Comparison of ENCODE assay signal across 21 cellular contexts in the genomic region with DNA sequence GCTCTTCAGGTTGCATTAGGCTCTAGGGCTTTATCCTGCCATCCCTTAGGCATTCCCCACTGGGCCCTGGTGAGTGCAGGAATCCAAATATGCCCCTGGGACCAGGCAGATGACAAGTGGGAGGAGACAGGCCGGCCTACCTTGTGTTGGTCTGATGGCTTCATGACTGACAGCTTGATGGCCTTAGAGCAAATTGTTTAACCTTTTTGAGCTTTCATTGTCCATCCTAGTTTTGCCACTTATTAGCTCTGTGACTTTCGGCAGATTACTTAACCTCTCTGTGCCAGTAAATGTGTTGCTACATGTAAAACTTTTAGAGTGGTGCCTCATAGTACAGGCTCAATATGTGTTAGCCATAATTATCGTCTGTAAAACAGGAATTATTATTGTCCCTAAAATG. TPM values are rescaled to one million over a fixed set of nuclear protein-coding genes. Genes with fewer than 3 reads are reported as not detected.
A peak's percentile ranks its signal among the peaks of the same experiment; 100 is the strongest.
DNase-seq lines count a peak whose midpoint lies in the region; ATAC-seq and TF ChIP-seq lines count a peak whose summit lies in the region.
"Had no signal": no experiment of that assay in that cellular context is flagged by ENCODE, and none has a peak within 500 bp of the region (broad histone marks: within the 10 kb centered on the region; RNA-seq: fewer than 3 reads in every experiment).

No MANE protein-coding gene starts in this region.

- H3K9me3 ChIP-seq in IMR-90 (ENCODE audit: control insufficient read depth, insufficient read depth, low read length) (no peaks in the 10 kb centered on the region), mesenchymal stem cell (ENCODE audit: control insufficient read depth, low read length) (no peaks in the 10 kb centered on the region), BE2C (no peaks in the 10 kb centered on the region)

- ATAC-seq in IMR-90 (ENCODE audit: low read depth) (no peak), GM19463 (IDR thresholded peaks at IDR 0.05; ENCODE audit: unreplicated experiment) (no peak)

- H3K9ac ChIP-seq in IMR-90 (ENCODE audit: low read depth, low read length) (no peak overlapping the region), mesenchymal stem cell (ENCODE audit: low read length) (no peak overlapping the region)
- H3K9ac ChIP-seq: KMS-11 had no signal

- H4K91ac ChIP-seq in IMR-90 (ENCODE audit: insufficient read depth, low read depth, low read length) (peak overlapping the region; percentile 77), mesenchymal stem cell (ENCODE audit: low read length) (no peak overlapping the region)

- H3K79me1 ChIP-seq in IMR-90 (ENCODE audit: low read depth in 1 of 2, low read length in 2 of 2), result peaks cover 18 to 40% of the 10 kb centered on the region in 2 experiments
- H3K79me1 ChIP-seq in mesenchymal stem cell (replicated peaks; ENCODE audit: low read length, poor library complexity, severe bottlenecking), result no peaks in the 10 kb centered on the region

- intact Hi-C loops in IMR-90 (cut with micrococcal nuclease), result loop anchor here (5.0 kb wide), 1 partner anchor 280 kb away; no protein-coding TSS in a partner anchor

- H4K8ac ChIP-seq in IMR-90 (ENCODE audit: low read depth in 2 of 2, low read length in 2 of 2), result peak overlapping the region; percentile 43 to 79; a peak in 3 of 4 replicates
- H4K8ac ChIP-seq in mesenchymal stem cell (ENCODE audit: low read length), result no peak overlapping the region

- peak overlapping the region; percentile 53 for H3K18ac ChIP-seq in IMR-90 (ENCODE audit: low read depth, low read length)
- no peak overlapping the region for H3K18ac ChIP-seq in mesenchymal stem cell (ENCODE audit: low read depth in 1 of 2, low read length in 2 of 2)

- H3K27ac ChIP-seq in IMR-90 (ENCODE audit: insufficient read depth, low read length) (peak overlapping the region; percentile 82), brain microvascular endothelial cell (peak overlapping the region; percentile 99), mesenchymal stem cell (ENCODE audit: low read length, poor library complexity, severe bottlenecking) (peak overlapping the region; percentile 8)
- H3K27ac ChIP-seq: KMS-11, RWPE1 had no signal

- TF ChIP-seq RAD21 in IMR-90 (IDR thresholded peaks at IDR 0.05; ENCODE audit: low read length), result no peak

- no peak for TF ChIP-seq POLR2A in IMR-90 (IDR thresholded peaks at IDR 0.05; ENCODE audit: low read depth, low read length)

- no TSS peak for BruUV-seq in IMR-90 (replicated peaks; lab: Mats Ljungman, UMichigan)

- H2AK5ac ChIP-seq in IMR-90 (ENCODE audit: low read depth, low read length), result peak overlapping the region; percentile 92
- H2AK5ac ChIP-seq in mesenchymal stem cell (ENCODE audit: low read length, severe bottlenecking), result peak overlapping the region; percentile 3

- peak overlapping the region; percentile 71; the same call in 1 of the 2 replicates for H3K56ac ChIP-seq in IMR-90 (ENCODE audit: extremely low read depth, insufficient read depth, low read length)

- H3K14ac ChIP-seq in IMR-90 (replicated peaks; ENCODE audit: low read depth, low read length), result peak overlapping the region; percentile 79
- H3K14ac ChIP-seq in mesenchymal stem cell (ENCODE audit: low read length in 2 of 2), result no peak overlapping the region

- CTCF ChIA-PET in IMR-90 (lab: Yijun Ruan, JAX), result interaction anchor here (1.0 to 1.4 kb wide), 2 partner anchors 224 to 299 kb away, joined by 4 to 6 read pairs; no protein-coding TSS in a partner anchor

- in situ Hi-C loops in IMR-90 (cut with MboI; ENCODE audit: low sequenced_read_pairs) (no loop called here), brain microvascular endothelial cell (cut with HindIII; ENCODE audit: low pct_ligation_motif_present, low sequenced_read_pairs) (no loop called here)

- H2AFZ ChIP-seq in IMR-90 (replicated peaks; ENCODE audit: low read length, poor library complexity) (peak overlapping the region; percentile 76), mesenchymal stem cell (ENCODE audit: low read depth, low read length) (no peak overlapping the region)

- H2BK12ac ChIP-seq in mesenchymal stem cell (ENCODE audit: low read length in 2 of 2), result no peak overlapping the region

- H3K9me1 ChIP-seq in IMR-90 (ENCODE audit: insufficient read depth, low read length), result peaks cover 7% of the 10 kb centered on the region

- H2BK20ac ChIP-seq in IMR-90 (ENCODE audit: low read depth, low read length), result peak overlapping the region; percentile 81

- WGBS in IMR-90 (ENCODE audit: extremely low coverage in 2 of 2, insufficient read length in 1 of 2), 2 experiments, result no CpG with 5 or more reads among the region's 3 CpGs
- WGBS in mesenchymal stem cell, result 91% methylated on average over 2 of the region's 3 CpGs

- DNase-seq in AG20443 (ENCODE audit: low spot score), result peak; percentile 18
- DNase-seq in IMR-90, result no peak
- DNase-seq in brain microvascular endothelial cell, result no peak
- no peak for DNase-seq in mesenchymal stem cell
- no peak for DNase-seq in NCI-H345 (lab: John Stamatoyannopoulos, UW)
- DNase-seq in BE2C, result no peak
- no peak for DNase-seq in medulla oblongata (ENCODE audit: extremely low spot score)
- DNase-seq: Calu3, DMS153, DND-41, MM.1S, NCI-H1417, NCI-H1694, NCI-H2029 treated with DMSO at 0.1 percent for 48 hours, NCI-H526 treated with DMSO at 0.1 percent for 48 hours, SHP77 treated with DMSO at 0.1 percent for 48 hours had no signal

- H4K5ac ChIP-seq in IMR-90 (ENCODE audit: low read depth, low read length), result peak overlapping the region; percentile 35

- POLR2A ChIA-PET in IMR-90 (lab: Charles Lee; ENCODE audit: unreplicated experiment), result no interaction called here

- H4K20me1 ChIP-seq in IMR-90 (ENCODE audit: insufficient read depth, low read length), result peaks cover 4% of the 10 kb centered on the region; the same call in 1 of the 2 replicates

- TF ChIP-seq CTCF in IMR-90 (conservative IDR thresholded peaks at IDR 0.05; ENCODE audit: low read depth, low read length) (no peak), brain microvascular endothelial cell (IDR thresholded peaks at IDR 0.05; ENCODE audit: low read depth, low read length, missing control alignments) (no peak), BE2C (IDR thresholded peaks at IDR 0.05; ENCODE audit: low read depth, low read length) (no peak)

- peaks cover 16% of the 10 kb centered on the region for H3K4me1 ChIP-seq in IMR-90 (ENCODE audit: control insufficient read depth, insufficient read depth, low read length)
- peaks cover 29% of the 10 kb centered on the region for H3K4me1 ChIP-seq in mesenchymal stem cell (ENCODE audit: control insufficient read depth, insufficient read depth, low read depth, low read length)
- no peaks in the 10 kb centered on the region for H3K4me1 ChIP-seq in BE2C

- dilution Hi-C loops in IMR-90 (cut with HindIII; ENCODE audit: low sequenced_read_pairs, unreplicated experiment), result no loop called here

- H3K23ac ChIP-seq in IMR-90 (ENCODE audit: low read depth, low read length) (peak overlapping the region; percentile 63; the same call in 1 of the 2 replicates), mesenchymal stem cell (ENCODE audit: low read length in 2 of 2) (no peak overlapping the region)

- H3K4ac ChIP-seq in IMR-90 (ENCODE audit: low read depth, low read length), result peak overlapping the region; percentile 80
- no peak overlapping the region for H3K4ac ChIP-seq in mesenchymal stem cell (ENCODE audit: low read depth in 1 of 2, low read length in 2 of 2)

- peaks cover 9% of the 10 kb centered on the region for H3K27me3 ChIP-seq in IMR-90 (ENCODE audit: control insufficient read depth, insufficient read depth, low read length)
- H3K27me3 ChIP-seq in brain microvascular endothelial cell (replicated peaks), result no peaks in the 10 kb centered on the region
- peaks cover 22 to 23% of the 10 kb centered on the region in 2 experiments for H3K27me3 ChIP-seq in mesenchymal stem cell (ENCODE audit: control insufficient read depth in 1 of 2, insufficient read depth in 1 of 2, low read length in 2 of 2)
- peaks cover 41% of the 10 kb centered on the region for H3K27me3 ChIP-seq in BE2C

- H3K36me3 ChIP-seq in IMR-90 (ENCODE audit: control insufficient read depth, insufficient read depth, low read length) (no peaks in the 10 kb centered on the region), brain microvascular endothelial cell (replicated peaks) (no peaks in the 10 kb centered on the region), mesenchymal stem cell (ENCODE audit: control insufficient read depth in 1 of 2, insufficient read depth in 2 of 2, low read depth in 1 of 2, low read length in 2 of 2) (no peaks in the 10 kb centered on the region), BE2C (no peaks in the 10 kb centered on the region)

- H2AK9ac ChIP-seq in IMR-90 (replicated peaks; ENCODE audit: low read depth, low read length, poor library complexity), result peak overlapping the region; percentile 75

- H3K4me3 ChIP-seq in IMR-90 (ENCODE audit: insufficient read depth, low read depth, low read length) (no peak overlapping the region), brain microvascular endothelial cell (ENCODE audit: low read depth, low read length) (no peak overlapping the region), mesenchymal stem cell (ENCODE audit: insufficient read depth in 1 of 2, low read depth in 1 of 2, low read length in 2 of 2) (peak overlapping the region in 1 of 2 experiments; percentile 46), BE2C (ENCODE audit: low read depth, low read length) (no peak overlapping the region)

- H3K4me2 ChIP-seq in IMR-90 (ENCODE audit: low read depth, low read length), result peak overlapping the region; percentile 43
- H3K4me2 ChIP-seq in mesenchymal stem cell (ENCODE audit: low read length, poor library complexity, severe bottlenecking), result no peak overlapping the region
- H3K4me2 ChIP-seq: KMS-11 had no signal

- peak overlapping the region; percentile 95; the same call in 2 of the 3 replicates for H2BK15ac ChIP-seq in IMR-90 (ENCODE audit: low read depth, low read length)
- H2BK15ac ChIP-seq in mesenchymal stem cell (ENCODE audit: low read depth, poor library complexity, severe bottlenecking), result no peak overlapping the region

- H2BK120ac ChIP-seq in IMR-90 (ENCODE audit: low read depth, low read length) (peak overlapping the region; percentile 82), mesenchymal stem cell (ENCODE audit: low read depth, low read length) (no peak overlapping the region)

- H2BK5ac ChIP-seq in IMR-90 (ENCODE audit: low read depth, low read length, poor library complexity, severe bottlenecking) (peak overlapping the region; percentile 83), mesenchymal stem cell (ENCODE audit: low read depth, low read length, poor library complexity, severe bottlenecking) (no peak overlapping the region)

TF ChIP-seq in IMR-90, 13 proteins besides CTCF, POLR2A, EP300 and RAD21 (continues in another document):
- TF ChIP-seq MAZ (IDR thresholded peaks at IDR 0.05; ENCODE audit: borderline replicate concordance, low read depth, low read length) (no peak), CEBPB (IDR thresholded peaks at IDR 0.05; ENCODE audit: low read depth, low read length) (no peak), NFE2L2 (IDR thresholded peaks at IDR 0.05; ENCODE audit: low read depth, low read length) (no peak)

RNA-seq across cellular contexts. Expression of a gene that starts 4.4 kb away (rescaled TPM):
- total RNA-seq in IMR-90 (2012; rRNA removed), result 5.9 and 6.9 TPM in 2 replicates
- polyA plus RNA-seq in IMR-90 (2012; rRNA removed), result 2.9 and 3.3 TPM in 2 replicates
- 4.5 and 4.9 TPM in 2 replicates for polyA plus RNA-seq in IMR-90 (2012; cell fraction: cytosol; rRNA removed)
- polyA plus RNA-seq in IMR-90 (2012; cell fraction: nucleus; rRNA removed; ENCODE audit: low replicate concordance), result 11.2 and 13.0 TPM in 2 replicates
- polyA plus RNA-seq in mesenchymal stem cell (2013, experiment 1 of 2), result 0.51 TPM
- polyA plus RNA-seq in mesenchymal stem cell (2013, experiment 2 of 2), result 0.53 TPM
- not detected for polyA plus RNA-seq in BE2C (2012; ENCODE audit: insufficient read depth, insufficient read length, low read depth)
- total RNA-seq: B cell, Calu3, NCI-H460 had no signal

Comparison
In these comparisons a context has a peak if more than half of its experiments do, and no peak if none do; other contexts are left out.
1. H3K27ac ChIP-seq: peak in every context shown above with its lines; median percentile 99 in brain microvascular endothelial cell; 82 in IMR-90; 8 in mesenchymal stem cell.